ENCODE assay signal across 23 cellular contexts in genomic region chr15:37057831-37058230, GRCh38. TPM values are rescaled to one million over a fixed set of nuclear protein-coding genes. Genes with fewer than 3 reads are reported as not detected.
DNase-seq lines count a peak whose midpoint lies in the region; ATAC-seq and TF ChIP-seq lines count a peak whose summit lies in the region.
"Had no signal": no experiment of that assay in that cellular context is flagged by ENCODE, and none has a peak within 500 bp of the region (broad histone marks: within the 10 kb centered on the region; RNA-seq: fewer than 3 reads in every experiment).

No MANE protein-coding gene starts in this region.

- TF ChIP-seq CTCF in esophagus muscularis mucosa (IDR thresholded peaks at IDR 0.05), result no peak
- TF ChIP-seq CTCF in neural crest cell (conservative IDR thresholded peaks at IDR 0.05), result no peak

- no peaks in the 10 kb centered on the region for H3K9me3 Mint-ChIP-seq in neural crest cell
- H3K9me3 Mint-ChIP-seq: activated B cell treated with CpG ODN at 0.5 μM for 24 hours had no signal

- no peak for TF ChIP-seq EP300 in esophagus muscularis mucosa (IDR thresholded peaks at IDR 0.05)

- no peak for ATAC-seq in HG02938 (IDR thresholded peaks at IDR 0.05; ENCODE audit: unreplicated experiment)
- no peak for ATAC-seq in GM19455 (IDR thresholded peaks at IDR 0.05; ENCODE audit: unreplicated experiment)
- no peak for ATAC-seq in GM21786 (IDR thresholded peaks at IDR 0.05; ENCODE audit: unreplicated experiment)
- ATAC-seq: left colon, right lobe of liver had no signal

- WGBS in esophagus muscularis mucosa, result 86% methylated on average over 9 of the region's 9 CpGs

- no peaks in the 10 kb centered on the region for H3K27me3 ChIP-seq in esophagus muscularis mucosa
- H3K27me3 ChIP-seq: right lobe of liver had no signal

- intact Hi-C loops in esophagus muscularis mucosa (cut with DNase I), result no loop called here

- H3K36me3 ChIP-seq in esophagus muscularis mucosa, result peaks cover 0 to 10% (median 2%) of the 10 kb centered on the region in 4 donors
- H3K36me3 ChIP-seq: right lobe of liver had no signal

- DNase-seq in COLO829 (ENCODE audit: low spot score) (peak; percentile 22), NCI-H146 treated with DMSO at 0.1 percent for 48 hours (lab: John Stamatoyannopoulos, UW; ENCODE audit: unreplicated experiment) (peak; percentile 24), esophagus muscularis mucosa (ENCODE audit: extremely low spot score) (no peak), neural crest cell (ENCODE audit: low read depth, low spot score) (no peak), COR-L47 (lab: John Stamatoyannopoulos, UW) (no peak)
- DNase-seq: activated B cell treated with CpG ODN at 0.5 μM for 24 hours; activated CD4-positive, alpha-beta T cell treated with anti-CD3 and anti-CD28 coated beads, Interleukin-2, amount 50 U/mL, for 48 hours; activated gamma-delta T cell; DMS153; dorsolateral prefrontal cortex; GDM1; Karpas-422; left colon; NCI-H1048; NCI-H446 treated with DMSO at 0.1 percent for 48 hours; occipital lobe; right lobe of liver; RPMI8226; T1000 had no signal

- peaks cover 44% of the 10 kb centered on the region for H3K4me1 Mint-ChIP-seq in neural crest cell
- H3K4me1 Mint-ChIP-seq: activated B cell treated with CpG ODN at 0.5 μM for 24 hours, CD14-positive monocyte had no signal

- peak overlapping the region; percentile 8 to 77 (median 58) for H3K27ac ChIP-seq in esophagus muscularis mucosa (replicated peaks in 1 of 4)
- H3K27ac ChIP-seq: right lobe of liver had no signal

- no peak for TF ChIP-seq POLR2A in esophagus muscularis mucosa (IDR thresholded peaks at IDR 0.05; ENCODE audit: low read depth)

- H3K36me3 Mint-ChIP-seq in neural crest cell (ENCODE audit: low read depth), result peaks cover under 1% of the 10 kb centered on the region
- H3K36me3 Mint-ChIP-seq: CD14-positive monocyte had no signal

- H3K4me3 Mint-ChIP-seq in neural crest cell, result peak overlapping the region; percentile 40
- H3K4me3 Mint-ChIP-seq: activated B cell treated with CpG ODN at 0.5 μM for 24 hours, CD14-positive monocyte had no signal

- no peaks in the 10 kb centered on the region for H3K27me3 Mint-ChIP-seq in neural crest cell (ENCODE audit: low read depth)
- H3K27me3 Mint-ChIP-seq: activated B cell treated with CpG ODN at 0.5 μM for 24 hours had no signal

- H3K9me3 ChIP-seq in esophagus muscularis mucosa, result no peaks in the 10 kb centered on the region
- H3K9me3 ChIP-seq: right lobe of liver had no signal

- H3K4me3 ChIP-seq in esophagus muscularis mucosa, result no peak overlapping the region
- H3K4me3 ChIP-seq: right lobe of liver had no signal

- peaks cover 40 to 59% (median 49%) of the 10 kb centered on the region in 4 donors for H3K4me1 ChIP-seq in esophagus muscularis mucosa
- H3K4me1 ChIP-seq: right lobe of liver had no signal

- peak overlapping the region; percentile 85 for H3K27ac Mint-ChIP-seq in neural crest cell (ENCODE audit: unreplicated experiment)
- H3K27ac Mint-ChIP-seq: activated B cell treated with CpG ODN at 0.5 μM for 24 hours had no signal

RNA-seq across cellular contexts. Expression of gene MEIS2, which starts 42.5 kb away (rescaled TPM):
- total RNA-seq in esophagus muscularis mucosa (100 to 1,000 TPM in 1 of 4 donors, 10 to 100 TPM in 3; 53.8 to 106 (median 63.3) TPM), neural crest cell (58.5 and 59.5 TPM in 2 replicates)

Comparison
In these comparisons a context has a peak if more than half of its experiments do, and no peak if none do; other contexts are left out.
1. DNase-seq: peak in COLO829 (single experiment) and NCI-H146 treated with DMSO at 0.1 percent for 48 hours (single experiment); none in esophagus muscularis mucosa (single experiment), neural crest cell (single experiment) and COR-L47 (single experiment).